ENCODE assay signal across 22 cellular contexts in the genomic region with DNA sequence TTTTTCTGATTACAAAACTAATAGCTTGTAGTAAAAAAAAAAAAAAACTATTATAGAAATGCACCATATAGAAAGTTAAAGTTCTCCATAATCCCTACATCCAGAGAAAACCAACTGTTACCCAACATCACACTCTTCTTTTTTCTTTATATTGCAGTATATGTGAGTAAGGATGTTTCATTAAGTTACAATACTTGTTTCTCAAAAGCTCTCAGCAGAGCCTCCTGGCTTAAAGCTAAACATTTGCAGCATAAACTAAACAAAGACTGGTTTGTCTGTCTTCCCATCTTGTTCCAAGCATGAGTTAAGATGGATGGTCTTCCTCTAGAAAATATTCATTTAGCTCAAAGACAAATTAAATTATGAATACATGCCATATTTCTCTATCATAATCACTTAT. TPM values are rescaled to one million over a fixed set of nuclear protein-coding genes. Genes with fewer than 3 reads are reported as not detected.
DNase-seq lines count a peak whose midpoint lies in the region; ATAC-seq and TF ChIP-seq lines count a peak whose summit lies in the region.
"Had no signal": no experiment of that assay in that cellular context is flagged by ENCODE, and none has a peak within 500 bp of the region (broad histone marks: within the 10 kb centered on the region; RNA-seq: fewer than 3 reads in every experiment).

No MANE protein-coding gene starts in this region.

- DNase-seq in natural killer cell, result no peak
- DNase-seq in natural killer cell treated with Interleukin-12 subunit alpha and Interleukin-12 subunit beta and Interleukin-15 and Interleukin-18, amount 100 ng/mL, for 72 hours (ENCODE audit: low spot score), result no peak
- no peak for DNase-seq in WTC11 (ENCODE audit: low spot score)
- peak; percentile 41 for DNase-seq in medulla oblongata (ENCODE audit: extremely low spot score)
- DNase-seq in dorsolateral prefrontal cortex, result no peak
- DNase-seq in DMS53 treated with DMSO at 0.1 percent for 48 hours (lab: John Stamatoyannopoulos, UW; ENCODE audit: unreplicated experiment), result no peak
- no peak for DNase-seq in ureter (ENCODE audit: low spot score)
- DNase-seq: activated CD4-positive, alpha-beta T cell treated with anti-CD3 and anti-CD28 coated beads, Interleukin-2, amount 50 U/mL, for 1 hour; activated CD8-positive, alpha-beta memory T cell treated with anti-CD3 and anti-CD28 coated beads, Interleukin-2, amount 10 ng/mL, durations not matched to agents 7 days and 5 days; C1 segment of cervical spinal cord; effector memory CD8-positive, alpha-beta T cell; HCEC 1CT; lower lobe of right lung; NCI-H1048; NCI-H187; NCI-H526; retina had no signal

- POLR2A ChIA-PET in WTC11 (lab: Charles Lee), result interaction anchor here (0.8 kb wide), 2 partner anchors 13 to 91 kb away, joined by 3 read pairs; a partner anchor contains a TSS

- peak overlapping the region in 8 of 59 donors; percentile 11 to 49 (median 18) for H3K27ac ChIP-seq in dorsolateral prefrontal cortex
- H3K27ac ChIP-seq: lower lobe of right lung, SJSA1, vagina, VCaP had no signal

- H3K27ac Mint-ChIP-seq in natural killer cell (peak overlapping the region; percentile 49 to 56), WTC11 (peak overlapping the region; percentile 73)
- H3K27ac Mint-ChIP-seq in natural killer cell treated with Interleukin-12 subunit alpha and Interleukin-12 subunit beta and Interleukin-15 and Interleukin-18, amount 100 ng/mL, for 72 hours, result peak overlapping the region in 1 of 2 donors; percentile 33
- H3K27ac Mint-ChIP-seq: activated CD8-positive, alpha-beta memory T cell treated with anti-CD3 and anti-CD28 coated beads, Interleukin-2, amount 10 ng/mL, durations not matched to agents 7 days and 5 days; effector memory CD8-positive, alpha-beta T cell had no signal

- CTCF ChIA-PET in WTC11 (lab: Charles Lee), result interaction anchor here (0.6 to 3.0 kb wide), 8 partner anchors 13 to 140 kb away, joined by 3 to 11 read pairs (median 5); a partner anchor contains a TSS

- H3K4me3 ChIP-seq in dorsolateral prefrontal cortex, result no peak overlapping the region
- H3K4me3 ChIP-seq: esophagus muscularis mucosa, lower lobe of right lung, SJSA1, vagina had no signal

- intact Hi-C loops in natural killer cell (cut with micrococcal nuclease) (no loop called here), dorsolateral prefrontal cortex (cut with DNase I) (no loop called here)

- H3K9me3 Mint-ChIP-seq in natural killer cell (no peaks in the 10 kb centered on the region), WTC11 (no peaks in the 10 kb centered on the region)
- no peaks in the 10 kb centered on the region for H3K9me3 Mint-ChIP-seq in natural killer cell treated with Interleukin-12 subunit alpha and Interleukin-12 subunit beta and Interleukin-15 and Interleukin-18, amount 100 ng/mL, for 72 hours
- H3K9me3 Mint-ChIP-seq: effector memory CD8-positive, alpha-beta T cell had no signal

- no peaks in the 10 kb centered on the region for H3K27me3 ChIP-seq in dorsolateral prefrontal cortex
- H3K27me3 ChIP-seq: esophagus muscularis mucosa, SJSA1, vagina had no signal

- no peak for ATAC-seq in natural killer cell
- no peak for ATAC-seq in natural killer cell treated with Interleukin-12 subunit alpha and Interleukin-12 subunit beta and Interleukin-15 and Interleukin-18, amount 100 ng/mL, for 72 hours
- no peak for ATAC-seq in WTC11
- ATAC-seq in HG02884 (IDR thresholded peaks at IDR 0.05; ENCODE audit: unreplicated experiment), result no peak
- ATAC-seq: activated CD8-positive, alpha-beta memory T cell treated with anti-CD3 and anti-CD28 coated beads, Interleukin-2, amount 10 ng/mL, durations not matched to agents 7 days and 5 days; effector memory CD8-positive, alpha-beta T cell; lower lobe of right lung had no signal

- TF ChIP-seq CTCF in natural killer cell (IDR thresholded peaks at IDR 0.05) (no peak), WTC11 (IDR thresholded peaks at IDR 0.05) (no peak), dorsolateral prefrontal cortex (IDR thresholded peaks at IDR 0.05 in 54 of 56, conservative IDR thresholded peaks at IDR 0.05 in 2 of 56; ENCODE audit: low read depth in 1 of 56, partially characterized antibody in 56 of 56) (peak in 2 of 56 donors; percentile 10 to 29)

- H3K27me3 Mint-ChIP-seq in natural killer cell (ENCODE audit: low read depth in 2 of 2) (no peaks in the 10 kb centered on the region), WTC11 (ENCODE audit: low read depth) (no peaks in the 10 kb centered on the region)
- H3K27me3 Mint-ChIP-seq in natural killer cell treated with Interleukin-12 subunit alpha and Interleukin-12 subunit beta and Interleukin-15 and Interleukin-18, amount 100 ng/mL, for 72 hours, result no peaks in the 10 kb centered on the region
- H3K27me3 Mint-ChIP-seq: activated CD8-positive, alpha-beta memory T cell treated with anti-CD3 and anti-CD28 coated beads, Interleukin-2, amount 10 ng/mL, durations not matched to agents 7 days and 5 days; effector memory CD8-positive, alpha-beta T cell had no signal

- peaks cover 31 to 44% of the 10 kb centered on the region in 2 donors for H3K4me1 Mint-ChIP-seq in natural killer cell
- H3K4me1 Mint-ChIP-seq in natural killer cell treated with Interleukin-12 subunit alpha and Interleukin-12 subunit beta and Interleukin-15 and Interleukin-18, amount 100 ng/mL, for 72 hours (ENCODE audit: low read depth in 2 of 2), result peaks cover 21 to 23% of the 10 kb centered on the region in 2 donors
- peaks cover 21% of the 10 kb centered on the region for H3K4me1 Mint-ChIP-seq in WTC11

- H3K4me3 Mint-ChIP-seq in natural killer cell, result no peak overlapping the region
- H3K4me3 Mint-ChIP-seq in natural killer cell treated with Interleukin-12 subunit alpha and Interleukin-12 subunit beta and Interleukin-15 and Interleukin-18, amount 100 ng/mL, for 72 hours, result no peak overlapping the region
- no peak overlapping the region for H3K4me3 Mint-ChIP-seq in WTC11
- H3K4me3 Mint-ChIP-seq: activated CD8-positive, alpha-beta memory T cell treated with anti-CD3 and anti-CD28 coated beads, Interleukin-2, amount 10 ng/mL, durations not matched to agents 7 days and 5 days had no signal

- peaks cover 2% of the 10 kb centered on the region for H3K36me3 Mint-ChIP-seq in natural killer cell
- peaks cover 2% of the 10 kb centered on the region for H3K36me3 Mint-ChIP-seq in natural killer cell treated with Interleukin-12 subunit alpha and Interleukin-12 subunit beta and Interleukin-15 and Interleukin-18, amount 100 ng/mL, for 72 hours
- H3K36me3 Mint-ChIP-seq in WTC11, result peaks cover 1% of the 10 kb centered on the region

TF ChIP-seq in WTC11, 78 proteins besides CTCF, POLR2A, EP300 and RAD21:
- TF ChIP-seq ZNF317 (CRISPR knock-in tag; IDR thresholded peaks at IDR 0.05; ENCODE audit: borderline replicate concordance, low read depth) (no peak), NR3C1 (CRISPR knock-in tag; conservative IDR thresholded peaks at IDR 0.05; ENCODE audit: low read depth) (no peak), CREM (CRISPR knock-in tag; IDR thresholded peaks at IDR 0.05) (no peak), OVOL2 (CRISPR knock-in tag; IDR thresholded peaks at IDR 0.05; ENCODE audit: borderline replicate concordance) (no peak), FOXK1 (CRISPR knock-in tag; IDR thresholded peaks at IDR 0.05) (no peak), PRRX2 (CRISPR knock-in tag; IDR thresholded peaks at IDR 0.05) (no peak), GRHL2 (CRISPR knock-in tag; IDR thresholded peaks at IDR 0.05; ENCODE audit: insufficient replicate concordance, severe bottlenecking) (no peak), RELA (CRISPR knock-in tag; IDR thresholded peaks at IDR 0.05; ENCODE audit: borderline replicate concordance) (no peak), ZNF396 (CRISPR knock-in tag; IDR thresholded peaks at IDR 0.05; ENCODE audit: borderline replicate concordance) (no peak), HMGA2 (CRISPR knock-in tag; IDR thresholded peaks at IDR 0.05) (no peak), ZBTB21 (CRISPR knock-in tag; IDR thresholded peaks at IDR 0.05; ENCODE audit: borderline replicate concordance) (no peak), NR1H2 (CRISPR knock-in tag; IDR thresholded peaks at IDR 0.05) (no peak)
- TF ChIP-seq, protein P1, sequence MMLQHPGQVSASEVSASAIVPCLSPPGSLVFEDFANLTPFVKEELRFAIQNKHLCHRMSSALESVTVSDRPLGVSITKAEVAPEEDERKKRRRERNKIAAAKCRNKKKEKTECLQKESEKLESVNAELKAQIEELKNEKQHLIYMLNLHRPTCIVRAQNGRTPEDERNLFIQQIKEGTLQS (CRISPR knock-in tag; conservative IDR thresholded peaks at IDR 0.05), result no peak
- TF ChIP-seq, protein P2, sequence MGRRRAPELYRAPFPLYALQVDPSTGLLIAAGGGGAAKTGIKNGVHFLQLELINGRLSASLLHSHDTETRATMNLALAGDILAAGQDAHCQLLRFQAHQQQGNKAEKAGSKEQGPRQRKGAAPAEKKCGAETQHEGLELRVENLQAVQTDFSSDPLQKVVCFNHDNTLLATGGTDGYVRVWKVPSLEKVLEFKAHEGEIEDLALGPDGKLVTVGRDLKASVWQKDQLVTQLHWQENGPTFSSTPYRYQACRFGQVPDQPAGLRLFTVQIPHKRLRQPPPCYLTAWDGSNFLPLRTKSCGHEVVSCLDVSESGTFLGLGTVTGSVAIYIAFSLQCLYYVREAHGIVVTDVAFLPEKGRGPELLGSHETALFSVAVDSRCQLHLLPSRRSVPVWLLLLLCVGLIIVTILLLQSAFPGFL (CRISPR knock-in tag; IDR thresholded peaks at IDR 0.05; ENCODE audit: borderline replicate concordance), result no peak
- TF ChIP-seq, protein P3, sequence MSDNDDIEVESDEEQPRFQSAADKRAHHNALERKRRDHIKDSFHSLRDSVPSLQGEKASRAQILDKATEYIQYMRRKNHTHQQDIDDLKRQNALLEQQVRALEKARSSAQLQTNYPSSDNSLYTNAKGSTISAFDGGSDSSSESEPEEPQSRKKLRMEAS (CRISPR knock-in tag; IDR thresholded peaks at IDR 0.05), result no peak
- TF ChIP-seq, protein P4, sequence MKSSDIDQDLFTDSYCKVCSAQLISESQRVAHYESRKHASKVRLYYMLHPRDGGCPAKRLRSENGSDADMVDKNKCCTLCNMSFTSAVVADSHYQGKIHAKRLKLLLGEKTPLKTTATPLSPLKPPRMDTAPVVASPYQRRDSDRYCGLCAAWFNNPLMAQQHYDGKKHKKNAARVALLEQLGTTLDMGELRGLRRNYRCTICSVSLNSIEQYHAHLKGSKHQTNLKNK (CRISPR knock-in tag; IDR thresholded peaks at IDR 0.05), result no peak

RNA-seq across cellular contexts. Expression of a gene that starts 25.2 kb away (rescaled TPM):
- total RNA-seq in natural killer cell, result 100 to 1,000 TPM; 115 to 142 (median 116) TPM
- total RNA-seq in natural killer cell treated with Interleukin-12 subunit alpha and Interleukin-12 subunit beta and Interleukin-15 and Interleukin-18, amount 100 ng/mL, for 72 hours, result 100 to 1,000 TPM; 198 to 235 TPM
- 82.9 to 93.3 TPM (median 92.6 TPM) in 3 replicates for total RNA-seq in WTC11 (2021)
- total RNA-seq in dorsolateral prefrontal cortex, result 100 to 1,000 TPM in 110 of 120 experiments, 10 to 100 TPM in 10; 79.0 to 181 (median 137) TPM
- 79.0 TPM for total RNA-seq in ureter
